In genomic region chr14:75523771-75524171, GRCh38 we compare ENCODE assay signal across 14 cellular contexts. TPM values are rescaled to one million over a fixed set of nuclear protein-coding genes. Genes with fewer than 3 reads are reported as not detected.
DNase-seq lines count a peak whose midpoint lies in the region; ATAC-seq and TF ChIP-seq lines count a peak whose summit lies in the region.
"Had no signal": no experiment of that assay in that cellular context is flagged by ENCODE, and none has a peak within 500 bp of the region (broad histone marks: within the 10 kb centered on the region; RNA-seq: fewer than 3 reads in every experiment).

No MANE protein-coding gene starts in this region.

- no peak for DNase-seq in activated CD8-positive, alpha-beta memory T cell treated with anti-CD3 and anti-CD28 coated beads, Interleukin-2, amount 10 ng/mL, durations not matched to agents 7 days and 5 days
- no peak for DNase-seq in activated CD8-positive, alpha-beta memory T cell treated with anti-CD3 and anti-CD28 coated beads for 24 hours
- DNase-seq in UCSD-AML1 (lab: John Stamatoyannopoulos, UW; ENCODE audit: unreplicated experiment), result peak; percentile 33
- DNase-seq in esophagus squamous epithelium (lab: John Stamatoyannopoulos, UW), result no peak
- DNase-seq in occipital lobe (lab: John Stamatoyannopoulos, UW), result no peak
- DNase-seq in NCI-H82 (lab: John Stamatoyannopoulos, UW), result no peak
- no peak for DNase-seq in NCI-H2081 treated with DMSO at 0.1 percent for 48 hours (lab: John Stamatoyannopoulos, UW)
- DNase-seq: activated gamma-delta T cell, Karpas-422, RPMI8226, sigmoid colon, trophoblast cell had no signal

- TF ChIP-seq CTCF in esophagus squamous epithelium (IDR thresholded peaks at IDR 0.05), result no peak

- peak overlapping the region; percentile 99 for H3K4me3 Mint-ChIP-seq in activated CD8-positive, alpha-beta memory T cell treated with anti-CD3 and anti-CD28 coated beads, Interleukin-2, amount 10 ng/mL, durations not matched to agents 7 days and 5 days
- H3K4me3 Mint-ChIP-seq in stimulated activated naive CD8-positive, alpha-beta T cell treated with anti-CD3 and anti-CD28 coated beads, Interleukin-15, Interleukin-2, amounts not matched to agents 100 ng/mL and 50 ng/mL, for 24 hours, result peak overlapping the region; percentile 100

- no peaks in the 10 kb centered on the region for H3K36me3 ChIP-seq in esophagus squamous epithelium
- H3K36me3 ChIP-seq: sigmoid colon had no signal

- H3K27ac ChIP-seq in esophagus squamous epithelium, result peak overlapping the region; percentile 1 to 72 (median 66)
- H3K27ac ChIP-seq: sigmoid colon had no signal

- peaks cover 0 to 24% (median 3%) of the 10 kb centered on the region in 3 donors for H3K4me1 ChIP-seq in esophagus squamous epithelium
- H3K4me1 ChIP-seq: sigmoid colon had no signal

- WGBS in esophagus squamous epithelium, 2 donors, result 52 to 56% methylated on average over 2 to 3 of the region's 3 CpGs

- H3K9me3 Mint-ChIP-seq in activated CD8-positive, alpha-beta memory T cell treated with anti-CD3 and anti-CD28 coated beads, Interleukin-2, amount 10 ng/mL, durations not matched to agents 7 days and 5 days (ENCODE audit: low read depth), result no peaks in the 10 kb centered on the region
- peaks cover 5% of the 10 kb centered on the region for H3K9me3 Mint-ChIP-seq in stimulated activated naive CD8-positive, alpha-beta T cell treated with anti-CD3 and anti-CD28 coated beads, Interleukin-15, Interleukin-2, amounts not matched to agents 100 ng/mL and 50 ng/mL, for 24 hours

- no peaks in the 10 kb centered on the region for H3K27me3 Mint-ChIP-seq in activated CD8-positive, alpha-beta memory T cell treated with anti-CD3 and anti-CD28 coated beads, Interleukin-2, amount 10 ng/mL, durations not matched to agents 7 days and 5 days
- no peaks in the 10 kb centered on the region for H3K27me3 Mint-ChIP-seq in stimulated activated naive CD8-positive, alpha-beta T cell treated with anti-CD3 and anti-CD28 coated beads, Interleukin-15, Interleukin-2, amounts not matched to agents 100 ng/mL and 50 ng/mL, for 24 hours

- peaks cover 57% of the 10 kb centered on the region for H3K36me3 Mint-ChIP-seq in activated CD8-positive, alpha-beta memory T cell treated with anti-CD3 and anti-CD28 coated beads, Interleukin-2, amount 10 ng/mL, durations not matched to agents 7 days and 5 days
- H3K36me3 Mint-ChIP-seq in stimulated activated naive CD8-positive, alpha-beta T cell treated with anti-CD3 and anti-CD28 coated beads, Interleukin-15, Interleukin-2, amounts not matched to agents 100 ng/mL and 50 ng/mL, for 24 hours (ENCODE audit: low read depth), result peaks cover 59% of the 10 kb centered on the region

- H3K4me3 ChIP-seq in esophagus squamous epithelium, result peak overlapping the region in 2 of 4 donors; percentile 43 to 61

- peak in 1 of 4 donors; percentile 16 for TF ChIP-seq POLR2A in esophagus squamous epithelium (IDR thresholded peaks at IDR 0.05)

- peak overlapping the region; percentile 97 for H3K27ac Mint-ChIP-seq in activated CD8-positive, alpha-beta memory T cell treated with anti-CD3 and anti-CD28 coated beads, Interleukin-2, amount 10 ng/mL, durations not matched to agents 7 days and 5 days
- peak overlapping the region; percentile 99 for H3K27ac Mint-ChIP-seq in stimulated activated naive CD8-positive, alpha-beta T cell treated with anti-CD3 and anti-CD28 coated beads, Interleukin-15, Interleukin-2, amounts not matched to agents 100 ng/mL and 50 ng/mL, for 24 hours

- no peaks in the 10 kb centered on the region for H3K9me3 ChIP-seq in esophagus squamous epithelium
- H3K9me3 ChIP-seq: sigmoid colon had no signal

- intact Hi-C loops in esophagus squamous epithelium (cut with DNase I), result no loop called here

- CTCF ChIA-PET in activated CD8-positive, alpha-beta memory T cell treated with anti-CD3 and anti-CD28 coated beads, Interleukin-2, amount 10 ng/mL, durations not matched to agents 7 days and 5 days (lab: Charles Lee), result interaction anchor here (0.9 to 15.3 kb wide), 8 partner anchors 9 to 130 kb away, joined by 4 to 152 read pairs (median 31); partner anchors contain the start of gene FLVCR2

- no peak for ATAC-seq in activated CD8-positive, alpha-beta memory T cell treated with anti-CD3 and anti-CD28 coated beads, Interleukin-2, amount 10 ng/mL, durations not matched to agents 7 days and 5 days

- peaks cover 0 to 10% (median 0%) of the 10 kb centered on the region in 4 donors for H3K27me3 ChIP-seq in esophagus squamous epithelium
- H3K27me3 ChIP-seq: sigmoid colon had no signal

- peaks cover 80% of the 10 kb centered on the region for H3K4me1 Mint-ChIP-seq in activated CD8-positive, alpha-beta memory T cell treated with anti-CD3 and anti-CD28 coated beads, Interleukin-2, amount 10 ng/mL, durations not matched to agents 7 days and 5 days
- H3K4me1 Mint-ChIP-seq in stimulated activated naive CD8-positive, alpha-beta T cell treated with anti-CD3 and anti-CD28 coated beads, Interleukin-15, Interleukin-2, amounts not matched to agents 100 ng/mL and 50 ng/mL, for 24 hours (ENCODE audit: low read depth), result peaks cover 84% of the 10 kb centered on the region

RNA-seq across cellular contexts. Expression of gene BATF, which starts 1.5 kb away (rescaled TPM):
- total RNA-seq in activated CD8-positive, alpha-beta memory T cell treated with anti-CD3 and anti-CD28 coated beads, Interleukin-2, amount 10 ng/mL, durations not matched to agents 7 days and 5 days, result 10 to 100 TPM; 74.6 to 81.3 TPM
- 10 to 100 TPM in 1 of 4 donors, 1 to 10 TPM in 3; 1.7 to 14.5 (median 6.8) TPM for total RNA-seq in esophagus squamous epithelium
- total RNA-seq in occipital lobe, result 0.47 TPM
- total RNA-seq: fibroblast of villous mesenchyme had no signal

RNA-seq across cellular contexts. Expression of gene FLVCR2, which starts 54.6 kb away (rescaled TPM):
- 1 to 10 TPM; 2.1 to 5.8 TPM for total RNA-seq in activated CD8-positive, alpha-beta memory T cell treated with anti-CD3 and anti-CD28 coated beads, Interleukin-2, amount 10 ng/mL, durations not matched to agents 7 days and 5 days
- total RNA-seq in esophagus squamous epithelium, result 1 to 10 TPM; 1.1 to 7.6 (median 3.8) TPM
- total RNA-seq in occipital lobe, result 2.5 TPM

Comparison
In these comparisons a context has a peak if more than half of its experiments do, and no peak if none do; other contexts are left out.
1. RNA of gene BATF, which starts 1.5 kb away (total RNA-seq): 74.6 to 81.3 TPM in activated CD8-positive, alpha-beta memory T cell treated with anti-CD3 and anti-CD28 coated beads, Interleukin-2, amount 10 ng/mL, durations not matched to agents 7 days and 5 days; 1.7 to 14.5 TPM in esophagus squamous epithelium and 0.47 TPM in occipital lobe (single experiment); every median in the first group is over 4 times any median in the second.